Comparison of ENCODE assay signal across 37 cellular contexts in the genomic region with DNA sequence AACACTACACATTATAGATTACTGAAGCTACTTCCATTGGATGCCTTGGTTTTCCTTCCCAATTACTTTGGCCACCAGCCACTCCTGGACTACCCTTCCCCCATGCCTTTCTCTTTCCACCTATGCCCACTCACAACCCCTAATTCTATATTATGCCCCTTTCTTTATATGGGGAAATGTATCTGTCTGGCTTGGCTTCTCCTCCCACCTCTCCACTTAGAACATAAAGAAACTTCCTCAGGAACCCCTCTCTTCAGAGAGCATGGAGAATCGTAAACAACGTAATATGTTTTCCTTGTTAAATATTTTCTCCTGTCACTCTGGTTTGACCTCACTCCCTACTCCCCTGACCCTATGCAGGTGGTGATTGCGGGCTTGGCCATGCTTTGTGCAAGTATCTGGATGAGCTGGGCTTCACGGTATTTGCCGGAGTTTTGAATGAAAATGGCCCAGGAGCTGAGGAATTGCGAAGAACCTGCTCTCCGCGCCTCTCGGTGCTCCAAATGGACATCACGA. TPM values are rescaled to one million over a fixed set of nuclear protein-coding genes. Genes with fewer than 3 reads are reported as not detected.
"Had no signal": no experiment of that assay in that cellular context is flagged by ENCODE, and none has a peak within 500 bp of the region (broad histone marks: within the 10 kb centered on the region; RNA-seq: fewer than 3 reads in every experiment).

No MANE protein-coding gene starts in this region.

- H3K4me3 ChIP-seq: MG63, Peyer's patch had no signal

- H3K36me3 ChIP-seq: brain microvascular endothelial cell had no signal

- H3K27ac ChIP-seq: brain microvascular endothelial cell, Peyer's patch, VCaP had no signal

- H3K9me3 ChIP-seq: MG63, Peyer's patch had no signal

- DNase-seq: activated B cell treated with CpG ODN at 0.5 μM for 24 hours; activated CD4-positive, alpha-beta memory T cell treated with anti-CD3 and anti-CD28 coated beads, Interleukin-2, amount 10 ng/mL, durations not matched to agents 7 days and 5 days; activated CD4-positive, alpha-beta T cell treated with anti-CD3 and anti-CD28 coated beads for 48 hours; activated CD4-positive, CD25-positive, alpha-beta regulatory T cell treated with anti-CD3 and anti-CD28 coated beads, Interleukin-2, amount 50 U/mL, for 72 hours; activated CD8-positive, alpha-beta memory T cell treated with anti-CD3 and anti-CD28 coated beads for 24 hours; activated CD8-positive, alpha-beta memory T cell treated with anti-CD3 and anti-CD28 coated beads, Interleukin-2, amount 10 ng/mL, durations not matched to agents 7 days and 5 days; activated CD8-positive, alpha-beta memory T cell treated with anti-CD3 and anti-CD28 coated beads, Interleukin-2, amount 50 U/mL, for 48 hours; activated effector memory CD4-positive, alpha-beta T cell treated with anti-CD3 and anti-CD28 coated beads, Interleukin-2, amount 50 U/mL, for 16 hours; activated naive CD4-positive, alpha-beta T cell; activated naive CD4-positive, alpha-beta T cell treated with anti-CD3 and anti-CD28 coated beads, Interleukin-2, amount 50 U/mL, for 16 hours; activated naive CD8-positive, alpha-beta T cell treated with anti-CD3 and anti-CD28 coated beads for 36 hours; activated T-cell treated with anti-CD3 and anti-CD28 coated beads, Interleukin-2, amount 50 U/mL, for 48 hours; amniotic stem cell; aorta; brain microvascular endothelial cell; Kasumi-1; KG1; MG63; NCI-H1048; NCI-H1105 treated with DMSO at 0.1 percent for 48 hours; NCI-H1436 treated with DMSO at 0.1 percent for 48 hours; NCI-H1694 treated with DMSO at 0.1 percent for 48 hours; NCI-H2029; NCI-H345; NCI-H524 treated with DMSO at 0.1 percent for 48 hours; PC-3; Peyer's patch; RPMI8226; SIG-M5; SW 1271; T-helper 1 cell; T-helper 2 cell; T-helper 9 cell had no signal

- ATAC-seq: activated CD8-positive, alpha-beta memory T cell treated with anti-CD3 and anti-CD28 coated beads, Interleukin-2, amount 10 ng/mL, durations not matched to agents 7 days and 5 days; PC-3; SK-N-SH treated with all-trans-retinoic acid at 6 μM for 48 hours had no signal

- H3K27me3 ChIP-seq: brain microvascular endothelial cell, MG63, Peyer's patch had no signal

RNA-seq across cellular contexts. Expression of a gene that starts 32.8 kb away (rescaled TPM):
- total RNA-seq: activated B cell treated with CpG ODN at 0.5 μM for 24 hours; activated CD4-positive, alpha-beta memory T cell treated with anti-CD3 and anti-CD28 coated beads, Interleukin-2, amount 10 ng/mL, durations not matched to agents 7 days and 5 days; activated CD8-positive, alpha-beta memory T cell treated with anti-CD3 and anti-CD28 coated beads, Interleukin-2, amount 10 ng/mL, durations not matched to agents 7 days and 5 days; activated naive CD8-positive, alpha-beta T cell treated with anti-CD3 and anti-CD28 coated beads for 36 hours; aorta; NCI-H460; SK-MEL-5 had no signal

RNA-seq across cellular contexts. Expression of a gene that starts 56.6 kb away (rescaled TPM):
- total RNA-seq: NCI-H460, PC-3, SK-MEL-5 had no signal
